In the genomic region with DNA sequence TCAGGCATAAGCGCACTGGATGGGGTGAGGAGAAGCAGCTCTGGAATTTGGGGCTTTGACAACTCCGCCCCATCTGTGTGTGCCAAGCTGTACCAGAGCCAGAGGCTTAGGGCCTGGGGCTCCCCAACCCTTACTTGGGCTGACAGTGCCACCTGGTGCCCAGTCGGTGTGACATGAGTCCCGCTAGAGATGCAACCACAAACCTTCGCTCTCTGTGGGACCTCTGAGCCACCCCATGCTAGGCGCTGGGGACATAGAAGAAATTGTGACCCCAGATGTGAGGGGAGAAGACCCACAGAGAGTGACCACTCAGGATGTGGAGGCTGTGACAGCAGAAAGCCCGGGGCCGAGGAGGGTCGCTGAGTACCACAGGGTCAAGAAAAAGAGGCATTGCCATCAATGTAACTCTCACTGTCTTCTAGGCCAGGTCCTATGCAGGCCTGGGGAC, we compare ENCODE assay signal across 8 cellular contexts. TPM values are rescaled to one million over a fixed set of nuclear protein-coding genes. Genes with fewer than 3 reads are reported as not detected.
DNase-seq lines count a peak whose midpoint lies in the region; ATAC-seq and TF ChIP-seq lines count a peak whose summit lies in the region.

No MANE protein-coding gene starts in this region.

- H3K27ac ChIP-seq in A673 (ENCODE audit: low read depth, low read length, poor library complexity, severe bottlenecking), result no peak overlapping the region
- no peak overlapping the region for H3K27ac ChIP-seq in naive thymus-derived CD4-positive, alpha-beta T cell (ENCODE audit: low read depth, low read length)

- POLR2A ChIA-PET in A673 (lab: Charles Lee; ENCODE audit: low non-redundant PET), result no interaction called here
- POLR2A ChIA-PET in naive thymus-derived CD4-positive, alpha-beta T cell (lab: Charles Lee), result interaction anchor here (0.5 to 2.1 kb wide), 6 partner anchors 28 to 453 kb away, joined by 3 to 8 read pairs (median 4); a partner anchor contains a TSS

- ATAC-seq in GM18502 (IDR thresholded peaks at IDR 0.05; ENCODE audit: poor library complexity, unreplicated experiment) (peak; percentile 83), HG03432 (IDR thresholded peaks at IDR 0.05; ENCODE audit: unreplicated experiment) (peak; percentile 63)
- peak; percentile 98 for ATAC-seq in naive thymus-derived CD4-positive, alpha-beta T cell

- no peaks in the 10 kb centered on the region for H3K36me3 Mint-ChIP-seq in naive thymus-derived CD4-positive, alpha-beta T cell

- H3K27me3 Mint-ChIP-seq in naive thymus-derived CD4-positive, alpha-beta T cell, result peaks cover 0 to 28% (median 0%) of the 10 kb centered on the region in 5 donors

- H3K4me1 ChIP-seq in A673 (ENCODE audit: insufficient read depth, low read length, poor library complexity, severe bottlenecking), result no peaks in the 10 kb centered on the region
- peaks cover 15% of the 10 kb centered on the region for H3K4me1 ChIP-seq in NT2/D1 (ENCODE audit: insufficient read depth, insufficient read length)
- no peaks in the 10 kb centered on the region for H3K4me1 ChIP-seq in naive thymus-derived CD4-positive, alpha-beta T cell (ENCODE audit: control insufficient read depth in 2 of 2, insufficient read depth in 2 of 2, low read length in 2 of 2)

- intact Hi-C loops in A673 (cut with micrococcal nuclease; ENCODE audit: unreplicated experiment), result loop anchor here (1.0 to 10.0 kb wide), 4 partner anchors 253 to 593 kb away; no protein-coding TSS in a partner anchor
- intact Hi-C loops in naive thymus-derived CD4-positive, alpha-beta T cell (cut with micrococcal nuclease), result loop anchor here (1.0 to 5.0 kb wide), 10 partner anchors 36 to 707 kb away; a partner anchor contains a TSS

- DNase-seq in A673 (ENCODE audit: low spot score) (peak; percentile 90), NT2/D1 (ENCODE audit: low read depth, low spot score) (peak; percentile 55), epithelial cell of proximal tubule (ENCODE audit: low read depth) (no peak)
- peak; percentile 79 for DNase-seq in activated CD8-positive, alpha-beta memory T cell treated with anti-CD3 and anti-CD28 coated beads, Interleukin-2, amount 50 U/mL, for 4 hours
- peak; percentile 56 to 80 (median 76) for DNase-seq in naive thymus-derived CD4-positive, alpha-beta T cell
- DNase-seq in stimulated activated CD8-positive, alpha-beta memory T cell treated with anti-CD3 and anti-CD28 coated beads, Interleukin-7, amount 100 ng/mL, for 24 hours (ENCODE audit: low read depth), result peak; percentile 55

- no peaks in the 10 kb centered on the region for H3K9me3 Mint-ChIP-seq in naive thymus-derived CD4-positive, alpha-beta T cell

- no TSS peak for BruUV-seq in A673 (replicated peaks; lab: Mats Ljungman, UMichigan)

- H3K27ac Mint-ChIP-seq in naive thymus-derived CD4-positive, alpha-beta T cell, result peak overlapping the region in 1 of 9 donors; percentile 42

- no peaks in the 10 kb centered on the region for H3K9me3 ChIP-seq in A673 (ENCODE audit: low read depth, low read length, poor library complexity, severe bottlenecking)
- H3K9me3 ChIP-seq in NT2/D1 (ENCODE audit: insufficient read depth, low read length), result no peaks in the 10 kb centered on the region
- H3K9me3 ChIP-seq in naive thymus-derived CD4-positive, alpha-beta T cell (ENCODE audit: control insufficient read depth in 2 of 3, low read length in 3 of 3), result no peaks in the 10 kb centered on the region

- H3K4me3 ChIP-seq in A673 (ENCODE audit: low read depth, low read length, poor library complexity, severe bottlenecking), result no peak overlapping the region
- no peak overlapping the region for H3K4me3 ChIP-seq in NT2/D1 (ENCODE audit: insufficient read length, low read depth)
- no peak overlapping the region for H3K4me3 ChIP-seq in epithelial cell of proximal tubule (ENCODE audit: low read depth, low read length)
- H3K4me3 ChIP-seq in naive thymus-derived CD4-positive, alpha-beta T cell (ENCODE audit: low read length), result no peak overlapping the region

- H3K36me3 ChIP-seq in A673 (ENCODE audit: insufficient read depth, low read length, poor library complexity, severe bottlenecking) (no peaks in the 10 kb centered on the region), NT2/D1 (ENCODE audit: insufficient read depth, insufficient read length, low read length) (no peaks in the 10 kb centered on the region)
- H3K36me3 ChIP-seq in naive thymus-derived CD4-positive, alpha-beta T cell (ENCODE audit: control insufficient read depth in 2 of 3, insufficient read depth in 3 of 3, low read length in 3 of 3), result no peaks in the 10 kb centered on the region

- H3K9ac ChIP-seq in NT2/D1 (ENCODE audit: insufficient read length, low read depth), result no peak overlapping the region

- CTCF ChIA-PET in A673 (lab: Charles Lee), result interaction anchor here (0.5 to 2.8 kb wide), 9 partner anchors 35 to 707 kb away, joined by 3 to 26 read pairs (median 8); no protein-coding TSS in a partner anchor
- CTCF ChIA-PET in naive thymus-derived CD4-positive, alpha-beta T cell (lab: Charles Lee), result interaction anchor here (0.5 to 6.8 kb wide), 21 partner anchors 9 to 592 kb away, joined by 3 to 89 read pairs (median 5); a partner anchor contains a TSS

- TF ChIP-seq CTCF in A673 (conservative IDR thresholded peaks at IDR 0.05; ENCODE audit: low read depth, low read length) (peak; percentile 91), epithelial cell of proximal tubule (conservative IDR thresholded peaks at IDR 0.05; ENCODE audit: low read depth, low read length) (peak; percentile 89)

- no peak overlapping the region for H3K4me3 Mint-ChIP-seq in naive thymus-derived CD4-positive, alpha-beta T cell

- no peaks in the 10 kb centered on the region for H3K27me3 ChIP-seq in A673 (replicated peaks; ENCODE audit: insufficient read depth, low read depth, low read length, poor library complexity)
- no peaks in the 10 kb centered on the region for H3K27me3 ChIP-seq in NT2/D1 (ENCODE audit: insufficient read depth, insufficient read length)
- H3K27me3 ChIP-seq in naive thymus-derived CD4-positive, alpha-beta T cell (ENCODE audit: control insufficient read depth in 2 of 2, insufficient read depth in 2 of 2, low read length in 2 of 2), result peaks cover 0 to 2% of the 10 kb centered on the region in 2 donors

- H3K4me1 Mint-ChIP-seq in naive thymus-derived CD4-positive, alpha-beta T cell, result peaks cover 4 to 26% (median 9%) of the 10 kb centered on the region in 7 donors

RNA-seq across cellular contexts. Expression of a gene that starts 36.0 kb away (rescaled TPM):
- 40.0 and 44.7 TPM in 2 replicates for total RNA-seq in A673 (2021)
- total RNA-seq in epithelial cell of proximal tubule, result 6.0 and 8.8 TPM in 2 replicates
- 10 to 100 TPM; 48.3 to 69.9 (median 49.6) TPM for total RNA-seq in naive thymus-derived CD4-positive, alpha-beta T cell
- polyA plus RNA-seq in naive thymus-derived CD4-positive, alpha-beta T cell, result 10 to 100 TPM; 18.3 to 20.2 TPM

RNA-seq across cellular contexts. Expression of a gene that starts 40.0 kb away (rescaled TPM):
- total RNA-seq in A673 (2021) (not detected in 2 replicates), epithelial cell of proximal tubule (1.1 and 5.4 TPM in 2 replicates)
- total RNA-seq in naive thymus-derived CD4-positive, alpha-beta T cell, result 1 to 10 TPM in 1 of 5 experiments, under 1 TPM in 1, not detected in 3; 0.90 to 5.3 TPM
- not detected for polyA plus RNA-seq in naive thymus-derived CD4-positive, alpha-beta T cell
